In genomic region chr10:25349520-25349919, GRCh38 we compare ENCODE assay signal across 30 cellular contexts.
"Had no signal": no experiment of that assay in that cellular context is flagged by ENCODE, and none has a peak within 500 bp of the region (broad histone marks: within the 10 kb centered on the region; RNA-seq: fewer than 3 reads in every experiment).

No MANE protein-coding gene starts in this region.

- H3K36me3 ChIP-seq: brain microvascular endothelial cell, breast epithelium had no signal

- H3K27ac ChIP-seq: body of pancreas, brain microvascular endothelial cell, breast epithelium, VCaP had no signal

- H3K4me1 ChIP-seq: body of pancreas, breast epithelium had no signal

- DNase-seq: activated B cell treated with CpG ODN at 0.5 μM for 24 hours; activated CD4-positive, alpha-beta memory T cell treated with anti-CD3 and anti-CD28 coated beads, Interleukin-2, amount 10 ng/mL, durations not matched to agents 7 days and 5 days; activated CD4-positive, alpha-beta T cell treated with anti-CD3 and anti-CD28 coated beads for 48 hours; activated CD4-positive, alpha-beta T cell treated with anti-CD3 and anti-CD28 coated beads, Interleukin-2, amount 10 ng/mL, durations not matched to agents 7 days and 5 days; activated CD4-positive, alpha-beta T cell treated with anti-CD3 and anti-CD28 coated beads, Interleukin-2, amount 50 U/mL, for 48 hours; activated CD4-positive, CD25-positive, alpha-beta regulatory T cell treated with anti-CD3 and anti-CD28 coated beads, Interleukin-2, amount 50 U/mL, for 72 hours; activated CD8-positive, alpha-beta memory T cell treated with anti-CD3 and anti-CD28 coated beads for 24 hours; activated CD8-positive, alpha-beta memory T cell treated with anti-CD3 and anti-CD28 coated beads, Interleukin-2, amount 10 ng/mL, durations not matched to agents 7 days and 5 days; activated CD8-positive, alpha-beta memory T cell treated with anti-CD3 and anti-CD28 coated beads, Interleukin-2, amount 50 U/mL, for 48 hours; activated CD8-positive, alpha-beta T cell treated with anti-CD3 and anti-CD28 coated beads, Interleukin-2, amount 10 ng/mL, durations not matched to agents 7 days and 5 days; activated effector memory CD4-positive, alpha-beta T cell treated with Interleukin-2 at 50 U/mL for 16 hours; activated gamma-delta T cell; activated naive CD4-positive, alpha-beta T cell treated with anti-CD3 and anti-CD28 coated beads, Interleukin-2, amount 10 ng/mL, durations not matched to agents 7 days and 5 days; activated naive CD4-positive, alpha-beta T cell treated with Interleukin-2 at 50 U/mL for 16 hours; activated naive CD8-positive, alpha-beta T cell treated with anti-CD3 and anti-CD28 coated beads, Interleukin-2, amount 10 ng/mL, durations not matched to agents 7 days and 5 days; activated naive CD8-positive, alpha-beta T cell treated with anti-CD3 and anti-CD28 coated beads, Interleukin-2, amount 50 U/mL, for 24 hours; activated T-cell treated with anti-CD3 and anti-CD28 coated beads, Interleukin-2, amount 50 U/mL, for 24 hours; activated T-cell treated with anti-CD3 and anti-CD28 coated beads, Interleukin-2, amount 50 U/mL, for 48 hours; amniotic stem cell; aorta; body of pancreas; brain microvascular endothelial cell; central memory CD4-positive, alpha-beta T cell; T-helper 1 cell; T-helper 2 cell; T-helper 9 cell had no signal

- FAIRE-seq: astrocyte, TTC549 had no signal

- ATAC-seq: activated CD8-positive, alpha-beta memory T cell treated with anti-CD3 and anti-CD28 coated beads, Interleukin-2, amount 10 ng/mL, durations not matched to agents 7 days and 5 days; activated CD8-positive, alpha-beta T cell treated with anti-CD3 and anti-CD28 coated beads, Interleukin-2, amount 10 ng/mL, durations not matched to agents 7 days and 5 days; activated naive CD8-positive, alpha-beta T cell treated with anti-CD3 and anti-CD28 coated beads, Interleukin-2, amount 50 U/mL, for 24 hours; body of pancreas had no signal

- H3K9me3 ChIP-seq: body of pancreas, breast epithelium had no signal

- H3K4me3 ChIP-seq: body of pancreas, breast epithelium had no signal

- H3K27me3 ChIP-seq: body of pancreas, brain microvascular endothelial cell, breast epithelium had no signal
